Comparison of ENCODE assay signal across 8 cellular contexts in genomic region chr20:462199-462991, GRCh38. TPM values are rescaled to one million over a fixed set of nuclear protein-coding genes. Genes with fewer than 3 reads are reported as not detected.
A peak's percentile ranks its signal among the peaks of the same experiment; 100 is the strongest.
DNase-seq lines count a peak whose midpoint lies in the region; ATAC-seq and TF ChIP-seq lines count a peak whose summit lies in the region.

TBC1D20 (minus strand) TSS chr20:462533; CDS start chr20:462405, 128 bp downstream.

- H3K4me1 ChIP-seq in liver (ENCODE audit: control insufficient read depth in 4 of 4, insufficient read depth in 4 of 4, low read length in 3 of 4) = peaks cover 0 to 23% (median 16%) of the 10 kb centered on the region in 4 donors

- H3K27ac Mint-ChIP-seq in CD4-positive, alpha-beta T cell = peak within 1 kb of the TSS; percentile 90

- peak; percentile 97 for ATAC-seq in CD4-positive, alpha-beta T cell (ENCODE audit: poor library complexity)
- peak; percentile 91 for ATAC-seq in GM19438 (IDR thresholded peaks at IDR 0.05; ENCODE audit: low read depth, unreplicated experiment)
- ATAC-seq in HG03571 (IDR thresholded peaks at IDR 0.05; ENCODE audit: unreplicated experiment) = peak; percentile 89

- no peaks in the 10 kb centered on the region for H3K36me3 ChIP-seq in liver (ENCODE audit: control insufficient read depth in 4 of 4, insufficient read depth in 3 of 4, low read depth in 1 of 4, low read length in 3 of 4)

- intact Hi-C loops in CD4-positive, alpha-beta T cell (cut with DNase I, micrococcal nuclease) = loop anchor here (1.0 to 5.0 kb wide), 7 partner anchors 16 to 655 kb away; partner anchors contain the start of genes CSNK2A1 (in 1 of the 2) and PSMF1 (in 1 of the 2)

- TF ChIP-seq CTCF in CD4-positive, alpha-beta T cell (IDR thresholded peaks at IDR 0.05) = peak; percentile 20
- peak; percentile 1 for TF ChIP-seq CTCF in liver (IDR thresholded peaks at IDR 0.05; ENCODE audit: low read depth, low read length, missing input control)

- H3K9me3 Mint-ChIP-seq in CD4-positive, alpha-beta T cell = no peaks in the 10 kb centered on the region

- H3K36me3 Mint-ChIP-seq in CD4-positive, alpha-beta T cell (ENCODE audit: low read depth) = peaks cover 6% of the 10 kb centered on the region

- H3K4me3 Mint-ChIP-seq in CD4-positive, alpha-beta T cell = peak within 1 kb of the TSS; percentile 98

- H3K27ac ChIP-seq in CD4-positive, alpha-beta T cell (ENCODE audit: low read depth, low read length) = peak within 1 kb of the TSS; percentile 67
- peak within 1 kb of the TSS; percentile 86 to 87 for H3K27ac ChIP-seq in liver (ENCODE audit: low read depth in 1 of 2, low read length in 2 of 2)

- H3K9me3 ChIP-seq in CD4-positive, alpha-beta T cell (ENCODE audit: control insufficient read depth, low read length) = no peaks in the 10 kb centered on the region
- peaks cover 0 to under 1% (median 0%) of the 10 kb centered on the region in 4 donors for H3K9me3 ChIP-seq in liver (ENCODE audit: control insufficient read depth in 4 of 4, low read length in 3 of 4)

- H3K9ac ChIP-seq in liver (ENCODE audit: low read depth in 1 of 2, low read length in 2 of 2) = peak within 1 kb of the TSS; percentile 61 to 84

- CTCF ChIA-PET in CD4-positive, alpha-beta T cell (lab: Charles Lee) = interaction anchor here (0.8 to 1.9 kb wide), 10 partner anchors 16 to 158 kb away, joined by 3 to 8 read pairs (median 3); partner anchors contain the start of gene TRIB3

- H3K4me3 ChIP-seq in liver (ENCODE audit: low read depth in 1 of 3, low read length in 3 of 3) = peak within 1 kb of the TSS; percentile 51 to 99 (median 66)

- peak; percentile 22 to 33 for TF ChIP-seq RAD21 in liver (IDR thresholded peaks at IDR 0.05)

- WGBS in liver = 1% methylated on average over 80 of the region's 80 CpGs

- no peaks in the 10 kb centered on the region for H3K27me3 Mint-ChIP-seq in CD4-positive, alpha-beta T cell

- H3K27me3 ChIP-seq in CD4-positive, alpha-beta T cell (ENCODE audit: control insufficient read depth, insufficient read depth, low read length) = no peaks in the 10 kb centered on the region
- H3K27me3 ChIP-seq in liver (ENCODE audit: control insufficient read depth in 4 of 4, insufficient read depth in 4 of 4, low read length in 3 of 4) = no peaks in the 10 kb centered on the region

- peaks cover 53% of the 10 kb centered on the region for H3K4me1 Mint-ChIP-seq in CD4-positive, alpha-beta T cell (ENCODE audit: low read depth)

- peak; percentile 72 to 87 (median 82) for DNase-seq in CD4-positive, alpha-beta T cell
- DNase-seq in NCI-H748 treated with DMSO at 0.1 percent for 48 hours (lab: John Stamatoyannopoulos, UW) (peak; percentile 88), dermis microvascular lymphatic vessel endothelial cell (ENCODE audit: low read depth in 2 of 2) (peak; percentile 43 to 88)
- peak; percentile 71 to 74 for DNase-seq in activated CD4-positive, alpha-beta T cell treated with anti-CD3 and anti-CD28 coated beads, Interleukin-2, amount 50 U/mL, for 24 hours (ENCODE audit: low read depth in 1 of 2, low spot score in 1 of 2)
- peak; percentile 83 for DNase-seq in stimulated activated CD4-positive, alpha-beta T cell treated with anti-CD3 and anti-CD28 coated beads, Interleukin-4, amount 100 ng/mL, for 24 hours

- POLR2A ChIA-PET in CD4-positive, alpha-beta T cell (lab: Charles Lee) = interaction anchor here (0.9 to 2.6 kb wide), 6 partner anchors 22 to 81 kb away, joined by 3 to 31 read pairs (median 10); partner anchors contain the start of genes CSNK2A1, RBCK1 and TRIB3

TF ChIP-seq in liver, 16 proteins besides CTCF, POLR2A, EP300 and RAD21:
- peak; percentile 13 for TF ChIP-seq YY1 (IDR thresholded peaks at IDR 0.05)
- no peak for TF ChIP-seq MAX (IDR thresholded peaks at IDR 0.05)
- no peak for TF ChIP-seq GABPA (IDR thresholded peaks at IDR 0.05 in 1 of 2, conservative IDR thresholded peaks at IDR 0.05 in 1 of 2)
- peak; percentile 19 for TF ChIP-seq SP1 (IDR thresholded peaks at IDR 0.05)
- peak; percentile 89 to 97 for TF ChIP-seq EGR1 (IDR thresholded peaks at IDR 0.05; ENCODE audit: low read depth in 2 of 2)
- TF ChIP-seq REST (IDR thresholded peaks at IDR 0.05) = peak; percentile 23
TF ChIP-seq in liver: peak in this region for 4.

RNA-seq across cellular contexts. Expression of gene TBC1D20, which starts in this region (rescaled TPM):
- 10 to 100 TPM; 15.7 to 16.1 TPM for total RNA-seq in CD4-positive, alpha-beta T cell
- 15.8 and 25.2 TPM in 2 replicates for total RNA-seq in dermis microvascular lymphatic vessel endothelial cell
- 10 to 100 TPM; 14.4 to 18.9 TPM for total RNA-seq in liver
- polyA plus RNA-seq in liver = 1 to 10 TPM; 8.7 to 9.4 TPM

Comparison
In these comparisons a context has a peak if more than half of its experiments do, and no peak if none do; other contexts are left out.
1. Peak in every context shown above with its lines: DNase-seq, ATAC-seq, H3K4me3 ChIP-seq and H3K27ac ChIP-seq.